8 cellular contexts compared by ENCODE assay signal in genomic region chr14:65290830-65291229, GRCh38.
DNase-seq lines count a peak whose midpoint lies in the region; ATAC-seq and TF ChIP-seq lines count a peak whose summit lies in the region.

No MANE protein-coding gene starts in this region.

- H3K9me3 Mint-ChIP-seq in CD4-positive, alpha-beta T cell = peaks cover 2% of the 10 kb centered on the region

- no peaks in the 10 kb centered on the region for H3K36me3 Mint-ChIP-seq in CD4-positive, alpha-beta T cell (ENCODE audit: low read depth)

- no peaks in the 10 kb centered on the region for H3K27me3 ChIP-seq in CD4-positive, alpha-beta T cell (ENCODE audit: control insufficient read depth, insufficient read depth, low read length)
- no peaks in the 10 kb centered on the region for H3K27me3 ChIP-seq in Karpas-422 (ENCODE audit: low read length)

- DNase-seq in CD4-positive, alpha-beta T cell = no peak
- DNase-seq in Karpas-422 (peak; percentile 63), mucosa of gallbladder (ENCODE audit: low spot score) (peak; percentile 34), Right ventricle myocardium superior (no peak), GDM1 (lab: John Stamatoyannopoulos, UW) (no peak), substantia nigra (lab: John Stamatoyannopoulos, UW) (no peak)
- peak; percentile 36 for DNase-seq in activated naive CD4-positive, alpha-beta T cell treated with anti-CD3 and anti-CD28 coated beads, Interleukin-2, amount 50 U/mL, for 16 hours

- H3K4me1 Mint-ChIP-seq in CD4-positive, alpha-beta T cell (ENCODE audit: low read depth) = peaks cover 63% of the 10 kb centered on the region

- H3K4me3 ChIP-seq in Karpas-422 (ENCODE audit: low read length) = no peak overlapping the region

- no peak overlapping the region for H3K4me3 Mint-ChIP-seq in CD4-positive, alpha-beta T cell

- H3K9me3 ChIP-seq in CD4-positive, alpha-beta T cell (ENCODE audit: control insufficient read depth, low read length) = no peaks in the 10 kb centered on the region
- no peaks in the 10 kb centered on the region for H3K9me3 ChIP-seq in Karpas-422 (ENCODE audit: low read length)

- H3K4me2 ChIP-seq in Karpas-422 (ENCODE audit: low read depth, low read length, poor library complexity, severe bottlenecking) = peak overlapping the region; percentile 23

- peak overlapping the region; percentile 40 for H3K27ac Mint-ChIP-seq in CD4-positive, alpha-beta T cell

- intact Hi-C loops in CD4-positive, alpha-beta T cell (cut with DNase I, micrococcal nuclease) = loop anchor here in 1 of 2 experiments (10.0 kb wide), 1 partner anchor 534 kb away; no protein-coding TSS in a partner anchor
- intact Hi-C loops in Right ventricle myocardium superior (cut with DNase I) = no loop called here

- TF ChIP-seq CTCF in CD4-positive, alpha-beta T cell (IDR thresholded peaks at IDR 0.05) = no peak

- CTCF ChIA-PET in CD4-positive, alpha-beta T cell (lab: Charles Lee) = no interaction called here

- no peaks in the 10 kb centered on the region for H3K27me3 Mint-ChIP-seq in CD4-positive, alpha-beta T cell

- ATAC-seq in CD4-positive, alpha-beta T cell (ENCODE audit: poor library complexity) = no peak
- no peak for ATAC-seq in Right ventricle myocardium superior (ENCODE audit: poor library complexity)
- ATAC-seq in GM21381 (IDR thresholded peaks at IDR 0.05; ENCODE audit: unreplicated experiment) = no peak

- no peaks in the 10 kb centered on the region for H3K36me3 ChIP-seq in Karpas-422 (ENCODE audit: insufficient read depth, low read length)

- no peaks in the 10 kb centered on the region for H3K79me2 ChIP-seq in Karpas-422 (ENCODE audit: low read length)

- H3K4me1 ChIP-seq in Karpas-422 (ENCODE audit: low read length) = peaks cover 29% of the 10 kb centered on the region

- H4K20me1 ChIP-seq in Karpas-422 (ENCODE audit: insufficient read depth, low read depth, low read length) = no peaks in the 10 kb centered on the region

- POLR2A ChIA-PET in CD4-positive, alpha-beta T cell (lab: Charles Lee) = interaction anchor here (1.8 kb wide), 1 partner anchor 121 kb away, joined by 8 read pairs; the partner anchor contains the start of gene FUT8

- H3K9ac ChIP-seq in Karpas-422 (ENCODE audit: low read length) = no peak overlapping the region

- H2AFZ ChIP-seq in Karpas-422 (ENCODE audit: low read length) = no peak overlapping the region

- no peak overlapping the region for H3K27ac ChIP-seq in CD4-positive, alpha-beta T cell (ENCODE audit: low read depth, low read length)
- no peak overlapping the region for H3K27ac ChIP-seq in Karpas-422 (ENCODE audit: low read length)
- H3K27ac ChIP-seq in substantia nigra (ENCODE audit: low read depth, low read length, poor library complexity, severe bottlenecking) = no peak overlapping the region

- H3K9me2 ChIP-seq in Karpas-422 (replicated peaks; ENCODE audit: insufficient read depth, low read length) = no peaks in the 10 kb centered on the region

Comparison
In these comparisons a context has a peak if more than half of its experiments do, and no peak if none do; other contexts are left out.
1. DNase-seq: peak in Karpas-422 (single experiment), activated naive CD4-positive, alpha-beta T cell treated with anti-CD3 and anti-CD28 coated beads, Interleukin-2, amount 50 U/mL, for 16 hours (single experiment) and mucosa of gallbladder (single experiment); none in CD4-positive, alpha-beta T cell (0 of 10), Right ventricle myocardium superior (single experiment), GDM1 (single experiment) and substantia nigra (0 of 49).